In genomic region chr3:179603831-179604230, GRCh38 we compare ENCODE assay signal across 1 cellular context.
TF ChIP-seq lines count a peak whose summit lies in the region.

No MANE protein-coding gene starts in this region.

TF ChIP-seq in H1, 55 proteins besides CTCF, POLR2A, EP300 and RAD21:
- TF ChIP-seq POLR2AphosphoS5 (IDR thresholded peaks at IDR 0.05; ENCODE audit: low read depth, low read length) = no peak
- no peak for TF ChIP-seq TAF1 (IDR thresholded peaks at IDR 0.05; ENCODE audit: low read depth, low read length)
- TF ChIP-seq FOSL1 (IDR thresholded peaks at IDR 0.05; ENCODE audit: insufficient read depth, low read depth, low read length) = no peak
- no peak for TF ChIP-seq TCF12 (IDR thresholded peaks at IDR 0.05; ENCODE audit: low read depth, low read length)
- TF ChIP-seq YY1 (IDR thresholded peaks at IDR 0.05; ENCODE audit: low read depth, low read length) = no peak
- TF ChIP-seq JUN (IDR thresholded peaks at IDR 0.05; ENCODE audit: low read depth, low read length) = no peak
- TF ChIP-seq CTBP2 (IDR thresholded peaks at IDR 0.05; ENCODE audit: borderline replicate concordance, insufficient read depth, insufficient read length, low read length) = no peak
- TF ChIP-seq RXRA (IDR thresholded peaks at IDR 0.05; ENCODE audit: insufficient read depth, low read depth, low read length) = no peak
- TF ChIP-seq MAX (IDR thresholded peaks at IDR 0.05) = no peak
- TF ChIP-seq RNF2 (IDR thresholded peaks at IDR 0.05; ENCODE audit: borderline replicate concordance, low read depth, low read length, missing control alignments, poor library complexity, severe bottlenecking) = no peak
- no peak for TF ChIP-seq ATF3 (IDR thresholded peaks at IDR 0.05; ENCODE audit: insufficient read depth, low read depth, low read length)
- no peak for TF ChIP-seq CHD1 (IDR thresholded peaks at IDR 0.05; ENCODE audit: low read depth, low read length)
- TF ChIP-seq SP4 (IDR thresholded peaks at IDR 0.05; ENCODE audit: low read length) = no peak
- no peak for TF ChIP-seq SP1 (IDR thresholded peaks at IDR 0.05; ENCODE audit: low read depth, low read length)
- no peak for TF ChIP-seq KDM4A (IDR thresholded peaks at IDR 0.05; ENCODE audit: low read depth, low read length, severe bottlenecking)
- no peak for TF ChIP-seq KDM1A (IDR thresholded peaks at IDR 0.05; ENCODE audit: borderline replicate concordance, low read length)
